ENCODE assay signal across 15 cellular contexts in genomic region chr20:63206878-63207277, GRCh38. TPM values are rescaled to one million over a fixed set of nuclear protein-coding genes. Genes with fewer than 3 reads are reported as not detected.
DNase-seq lines count a peak whose midpoint lies in the region; ATAC-seq and TF ChIP-seq lines count a peak whose summit lies in the region.
"Had no signal": no experiment of that assay in that cellular context is flagged by ENCODE, and none has a peak within 500 bp of the region (broad histone marks: within the 10 kb centered on the region; RNA-seq: fewer than 3 reads in every experiment).

No MANE protein-coding gene starts in this region.

- CTCF ChIA-PET in IMR-90 (lab: Yijun Ruan, JAX) (interaction anchor here (1.3 kb wide), 1 partner anchor 9 kb away, joined by 3 read pairs; the partner anchor contains the start of gene YTHDF1), MCF 10A (lab: Yijun Ruan, JAX) (interaction anchor here (0.7 to 4.3 kb wide), 7 partner anchors 8 to 198 kb away, joined by 3 to 20 read pairs (median 4); partner anchors contain the start of gene YTHDF1)

- POLR2A ChIA-PET in IMR-90 (lab: Charles Lee; ENCODE audit: unreplicated experiment) (no interaction called here), MCF 10A (lab: Yijun Ruan, JAX) (interaction anchor here (0.8 to 1.7 kb wide), 4 partner anchors 8 to 67 kb away, joined by 3 to 17 read pairs (median 4); partner anchors contain the start of genes ARFGAP1 and YTHDF1)

- DNase-seq in Ammon's horn (ENCODE audit: low spot score) (peak; percentile 56), IMR-90 (peak; percentile 17), MCF 10A (ENCODE audit: unreplicated experiment) (peak; percentile 84), kidney epithelial cell (ENCODE audit: low read depth) (peak; percentile 71), uterus (no peak), 8988T (no peak)
- DNase-seq: activated CD8-positive, alpha-beta memory T cell treated with anti-CD3 and anti-CD28 coated beads, Interleukin-2, amount 10 ng/mL, durations not matched to agents 7 days and 5 days; activated naive CD8-positive, alpha-beta T cell treated with anti-CD3 and anti-CD28 coated beads, Interleukin-2, amount 10 ng/mL, durations not matched to agents 7 days and 5 days; GF-D8; Peyer's patch had no signal

- no peak overlapping the region for H3K23ac ChIP-seq in IMR-90 (ENCODE audit: low read depth, low read length)

- H4K20me1 ChIP-seq in IMR-90 (ENCODE audit: insufficient read depth, low read length): peaks cover 93% of the 10 kb centered on the region

- no peaks in the 10 kb centered on the region for H3K9me3 Mint-ChIP-seq in MCF 10A (ENCODE audit: unreplicated experiment)
- H3K9me3 Mint-ChIP-seq: activated naive CD8-positive, alpha-beta T cell treated with anti-CD3 and anti-CD28 coated beads, Interleukin-2, amount 10 ng/mL, durations not matched to agents 7 days and 5 days had no signal

- H2AK9ac ChIP-seq in IMR-90 (replicated peaks; ENCODE audit: low read depth, low read length, poor library complexity): no peak overlapping the region

- H4K91ac ChIP-seq in IMR-90 (ENCODE audit: insufficient read depth, low read depth, low read length): no peak overlapping the region

- no peak overlapping the region for H3K14ac ChIP-seq in IMR-90 (replicated peaks; ENCODE audit: low read depth, low read length)

- peak; percentile 82 for ATAC-seq in IMR-90 (ENCODE audit: low read depth)
- ATAC-seq in HG02588 (IDR thresholded peaks at IDR 0.05; ENCODE audit: unreplicated experiment): no peak
- no peak for ATAC-seq in GM18498 (IDR thresholded peaks at IDR 0.05; ENCODE audit: unreplicated experiment)
- ATAC-seq: activated CD8-positive, alpha-beta memory T cell treated with anti-CD3 and anti-CD28 coated beads, Interleukin-2, amount 10 ng/mL, durations not matched to agents 7 days and 5 days had no signal

- no peak for TF ChIP-seq RAD21 in IMR-90 (IDR thresholded peaks at IDR 0.05; ENCODE audit: low read length)

- TF ChIP-seq CTCF in IMR-90 (conservative IDR thresholded peaks at IDR 0.05; ENCODE audit: low read depth, low read length) (no peak), MCF 10A (IDR thresholded peaks at IDR 0.05; ENCODE audit: unreplicated experiment) (no peak), kidney epithelial cell (IDR thresholded peaks at IDR 0.05; ENCODE audit: insufficient read depth, low read length, poor library complexity, severe bottlenecking) (no peak), uterus (IDR thresholded peaks at IDR 0.05) (no peak)

- in situ Hi-C loops in IMR-90 (cut with MboI; ENCODE audit: low sequenced_read_pairs): no loop called here

- no peak overlapping the region for H4K5ac ChIP-seq in IMR-90 (ENCODE audit: low read depth, low read length)

- peaks cover 72% of the 10 kb centered on the region for H3K36me3 ChIP-seq in IMR-90 (ENCODE audit: control insufficient read depth, insufficient read depth, low read length)
- peaks cover 8% of the 10 kb centered on the region for H3K36me3 ChIP-seq in kidney epithelial cell (ENCODE audit: control insufficient read depth, insufficient read depth, low read length)
- H3K36me3 ChIP-seq in uterus: no peaks in the 10 kb centered on the region

- H3K4me3 ChIP-seq in IMR-90 (ENCODE audit: insufficient read depth, low read depth, low read length) (no peak overlapping the region), kidney epithelial cell (ENCODE audit: low read depth, low read length) (no peak overlapping the region), uterus (no peak overlapping the region)
- H3K4me3 ChIP-seq: lung, Peyer's patch had no signal

- H3K27me3 Mint-ChIP-seq in MCF 10A (ENCODE audit: insufficient read depth, unreplicated experiment): no peaks in the 10 kb centered on the region
- H3K27me3 Mint-ChIP-seq: activated CD8-positive, alpha-beta memory T cell treated with anti-CD3 and anti-CD28 coated beads, Interleukin-2, amount 10 ng/mL, durations not matched to agents 7 days and 5 days; activated naive CD8-positive, alpha-beta T cell treated with anti-CD3 and anti-CD28 coated beads, Interleukin-2, amount 10 ng/mL, durations not matched to agents 7 days and 5 days had no signal

- no peak overlapping the region for H2BK20ac ChIP-seq in IMR-90 (ENCODE audit: low read depth, low read length)

- H3K18ac ChIP-seq in IMR-90 (ENCODE audit: low read depth, low read length): no peak overlapping the region

- H3K9ac ChIP-seq in IMR-90 (ENCODE audit: low read depth, low read length): no peak overlapping the region

- no peak overlapping the region for H2AFZ ChIP-seq in IMR-90 (replicated peaks; ENCODE audit: low read length, poor library complexity)

- intact Hi-C loops in IMR-90 (cut with micrococcal nuclease): no loop called here
- intact Hi-C loops in MCF 10A (cut with micrococcal nuclease): no loop called here
- intact Hi-C loops in uterus (cut with DNase I; ENCODE audit: low total_unique reads): no loop called here

- H2BK120ac ChIP-seq in IMR-90 (ENCODE audit: low read depth, low read length): no peak overlapping the region

- H3K9me3 ChIP-seq in IMR-90 (ENCODE audit: control insufficient read depth, insufficient read depth, low read length) (no peaks in the 10 kb centered on the region), uterus (no peaks in the 10 kb centered on the region)
- H3K9me3 ChIP-seq: Peyer's patch had no signal

- H3K4me2 ChIP-seq in IMR-90 (ENCODE audit: low read depth, low read length): no peak overlapping the region

- peak overlapping the region; percentile 43 for H3K4me3 Mint-ChIP-seq in MCF 10A (ENCODE audit: unreplicated experiment)
- H3K4me3 Mint-ChIP-seq: activated CD8-positive, alpha-beta memory T cell treated with anti-CD3 and anti-CD28 coated beads, Interleukin-2, amount 10 ng/mL, durations not matched to agents 7 days and 5 days; activated naive CD8-positive, alpha-beta T cell treated with anti-CD3 and anti-CD28 coated beads, Interleukin-2, amount 10 ng/mL, durations not matched to agents 7 days and 5 days had no signal

- H3K4ac ChIP-seq in IMR-90 (ENCODE audit: low read depth, low read length): no peak overlapping the region

- H3K4me1 ChIP-seq in IMR-90 (ENCODE audit: control insufficient read depth, insufficient read depth, low read length) (no peaks in the 10 kb centered on the region; the same call in 1 of the 2 replicates), uterus (no peaks in the 10 kb centered on the region)
- H3K4me1 ChIP-seq: Peyer's patch had no signal

- peaks cover 19% of the 10 kb centered on the region for H3K4me1 Mint-ChIP-seq in MCF 10A (ENCODE audit: insufficient read depth, unreplicated experiment)

- no peak overlapping the region for H3K56ac ChIP-seq in IMR-90 (ENCODE audit: extremely low read depth, insufficient read depth, low read length)

- TF ChIP-seq POLR2A in IMR-90 (IDR thresholded peaks at IDR 0.05; ENCODE audit: low read depth, low read length) (no peak), uterus (IDR thresholded peaks at IDR 0.05) (no peak)

- H2BK5ac ChIP-seq in IMR-90 (ENCODE audit: low read depth, low read length, poor library complexity, severe bottlenecking): no peak overlapping the region

- no peak overlapping the region for H2AK5ac ChIP-seq in IMR-90 (ENCODE audit: low read depth, low read length)

- H3K79me1 ChIP-seq in IMR-90 (ENCODE audit: low read depth in 1 of 2, low read length in 2 of 2): peaks cover 22 to 80% of the 10 kb centered on the region in 2 experiments

- H3K27ac Mint-ChIP-seq in MCF 10A (ENCODE audit: low read depth, unreplicated experiment): peak overlapping the region; percentile 80
- H3K27ac Mint-ChIP-seq: activated CD8-positive, alpha-beta memory T cell treated with anti-CD3 and anti-CD28 coated beads, Interleukin-2, amount 10 ng/mL, durations not matched to agents 7 days and 5 days had no signal

- H2BK15ac ChIP-seq in IMR-90 (ENCODE audit: low read depth, low read length): no peak overlapping the region

- WGBS in IMR-90 (ENCODE audit: extremely low coverage in 2 of 2, insufficient read length in 1 of 2), 2 experiments: 92% methylated on average over 4 of the region's 11 CpGs; no CpG with 5 or more reads in 1 of the 2 experiments

- no peaks in the 10 kb centered on the region; the same call in 1 of the 2 replicates for H3K9me1 ChIP-seq in IMR-90 (ENCODE audit: insufficient read depth, low read length)

- H3K27ac ChIP-seq in IMR-90 (ENCODE audit: insufficient read depth, low read length) (no peak overlapping the region), uterus (no peak overlapping the region)
- H3K27ac ChIP-seq: Peyer's patch had no signal

- dilution Hi-C loops in IMR-90 (cut with HindIII; ENCODE audit: low sequenced_read_pairs, unreplicated experiment): no loop called here

- H3K36me3 Mint-ChIP-seq in MCF 10A (ENCODE audit: insufficient read depth, unreplicated experiment): peaks cover 89% of the 10 kb centered on the region

- no peak overlapping the region for H4K8ac ChIP-seq in IMR-90 (ENCODE audit: low read depth in 2 of 2, low read length in 2 of 2)

- no peaks in the 10 kb centered on the region for H3K27me3 ChIP-seq in IMR-90 (ENCODE audit: control insufficient read depth, insufficient read depth, low read length)
- no peaks in the 10 kb centered on the region for H3K27me3 ChIP-seq in kidney epithelial cell (ENCODE audit: control insufficient read depth, insufficient read depth, low read length)
- no peaks in the 10 kb centered on the region for H3K27me3 ChIP-seq in uterus
- H3K27me3 ChIP-seq: dorsolateral prefrontal cortex, Peyer's patch had no signal

- BruUV-seq in IMR-90 (replicated peaks; lab: Mats Ljungman, UMichigan): no TSS peak
- BruUV-seq in MCF 10A (replicated peaks; lab: Mats Ljungman, UMichigan): no TSS peak

TF ChIP-seq in IMR-90, 13 proteins besides CTCF, POLR2A, EP300 and RAD21 (continues in another document):
- TF ChIP-seq FOS (IDR thresholded peaks at IDR 0.05; ENCODE audit: low read depth, low read length) (no peak), CHD1 (IDR thresholded peaks at IDR 0.05; ENCODE audit: low read depth, low read length) (no peak)

RNA-seq across cellular contexts. Expression of gene YTHDF1, which starts 9.1 kb away (rescaled TPM):
- total RNA-seq in IMR-90 (2012; rRNA removed) (10.9 and 13.9 TPM in 2 replicates), MCF 10A (2022) (47.1 and 49.5 TPM in 2 replicates), kidney epithelial cell (54.3 and 54.8 TPM in 2 replicates), uterus (10 to 100 TPM; 17.9 to 35.8 (median 25.8) TPM)
- polyA plus RNA-seq in IMR-90 (2012; rRNA removed): 21.3 and 22.6 TPM in 2 replicates
- 11.8 and 17.6 TPM in 2 replicates for polyA plus RNA-seq in IMR-90 (2012; cell fraction: cytosol; rRNA removed)
- polyA plus RNA-seq in IMR-90 (2012; cell fraction: nucleus; rRNA removed; ENCODE audit: low replicate concordance): 28.4 and 31.6 TPM in 2 replicates

RNA-seq across cellular contexts. Expression of gene BIRC7, which starts 28.8 kb away (rescaled TPM):
- total RNA-seq in IMR-90 (2012; rRNA removed) (not detected in 2 replicates), MCF 10A (2022) (not detected in 2 replicates), kidney epithelial cell (12.8 and 19.2 TPM in 2 replicates), uterus (not detected)
- polyA plus RNA-seq in IMR-90 (2012; rRNA removed): not detected in 2 replicates
- polyA plus RNA-seq in IMR-90 (2012; cell fraction: cytosol; rRNA removed): 0.02 TPM in 1 of 2 replicates, not detected in the other
- polyA plus RNA-seq in IMR-90 (2012; cell fraction: nucleus; rRNA removed; ENCODE audit: low replicate concordance): not detected in 2 replicates
- total RNA-seq: activated CD8-positive, alpha-beta memory T cell treated with anti-CD3 and anti-CD28 coated beads, Interleukin-2, amount 10 ng/mL, durations not matched to agents 7 days and 5 days; activated naive CD8-positive, alpha-beta T cell treated with anti-CD3 and anti-CD28 coated beads, Interleukin-2, amount 10 ng/mL, durations not matched to agents 7 days and 5 days; osteocyte; Peyer's patch had no signal

RNA-seq across cellular contexts. Expression of gene NKAIN4, which starts 47.4 kb away (rescaled TPM):
- total RNA-seq in IMR-90 (2012; rRNA removed) (not detected in 2 replicates), MCF 10A (2022) (not detected in 2 replicates), kidney epithelial cell (65.4 and 107 TPM in 2 replicates), uterus (10 to 100 TPM in 1 of 4 donors, not detected in 3; 40.9 TPM)
- not detected in 2 replicates for polyA plus RNA-seq in IMR-90 (2012; rRNA removed)
- polyA plus RNA-seq in IMR-90 (2012; cell fraction: cytosol; rRNA removed): not detected in 2 replicates
- not detected in 2 replicates for polyA plus RNA-seq in IMR-90 (2012; cell fraction: nucleus; rRNA removed; ENCODE audit: low replicate concordance)
- total RNA-seq: activated CD8-positive, alpha-beta memory T cell treated with anti-CD3 and anti-CD28 coated beads, Interleukin-2, amount 10 ng/mL, durations not matched to agents 7 days and 5 days; activated naive CD8-positive, alpha-beta T cell treated with anti-CD3 and anti-CD28 coated beads, Interleukin-2, amount 10 ng/mL, durations not matched to agents 7 days and 5 days; Peyer's patch had no signal

Comparison
In these comparisons a context has a peak if more than half of its experiments do, and no peak if none do; other contexts are left out.
1. DNase-seq: peak in Ammon's horn (single experiment), IMR-90 (single experiment), MCF 10A (single experiment) and kidney epithelial cell (single experiment); none in uterus (0 of 2) and 8988T (single experiment).
2. RNA of gene BIRC7, which starts 28.8 kb away (total RNA-seq): 12.8 to 19.2 TPM in kidney epithelial cell; not detected in IMR-90, not detected in MCF 10A and not detected in uterus; every median in the first group is over 10 times any median in the second.